In genomic region chr9:122394265-122395242, GRCh38 we compare ENCODE assay signal across 11 cellular contexts. TPM values are rescaled to one million over a fixed set of nuclear protein-coding genes. Genes with fewer than 3 reads are reported as not detected.
A peak's percentile ranks its signal among the peaks of the same experiment; 100 is the strongest.
DNase-seq lines count a peak whose midpoint lies in the region; TF ChIP-seq lines count a peak whose summit lies in the region.
"Had no signal": no experiment of that assay in that cellular context is flagged by ENCODE, and none has a peak within 500 bp of the region (broad histone marks: within the 10 kb centered on the region; RNA-seq: fewer than 3 reads in every experiment).

No MANE protein-coding gene starts in this region.

- TF ChIP-seq EP300 in tibial nerve (IDR thresholded peaks at IDR 0.05): peak in 1 of 2 donors; percentile 11

- H3F3A ChIP-seq in MM.1S (ENCODE audit: insufficient read depth, low read length): no peaks in the 10 kb centered on the region

- TF ChIP-seq POLR2A in lower leg skin (IDR thresholded peaks at IDR 0.05): no peak
- no peak for TF ChIP-seq POLR2A in tibial nerve (IDR thresholded peaks at IDR 0.05)

- intact Hi-C loops in lower leg skin (cut with DNase I; ENCODE audit: low total_unique reads): no loop called here

- H3K27me3 Mint-ChIP-seq in endodermal cell (ENCODE audit: insufficient read depth): peaks cover 29% of the 10 kb centered on the region

- no peaks in the 10 kb centered on the region for H3K9me2 ChIP-seq in MM.1S (replicated peaks; ENCODE audit: insufficient read depth, low read length)

- H3K27me3 ChIP-seq in tibial nerve: no peaks in the 10 kb centered on the region
- no peaks in the 10 kb centered on the region for H3K27me3 ChIP-seq in MM.1S (replicated peaks; ENCODE audit: insufficient read depth, low read length)
- no peaks in the 10 kb centered on the region for H3K27me3 ChIP-seq in endodermal cell (ENCODE audit: control insufficient read depth, insufficient read depth, low read length, poor library complexity, severe bottlenecking)

- H3K4me3 Mint-ChIP-seq in endodermal cell: no peak overlapping the region
- H3K4me3 Mint-ChIP-seq: naive thymus-derived CD4-positive, alpha-beta T cell had no signal

- WGBS in lower leg skin, 2 donors: 20 to 25% methylated on average over 9 of the region's 9 CpGs
- WGBS in tibial nerve, 2 donors: 42 to 45% methylated on average over 9 of the region's 9 CpGs
- WGBS in endodermal cell (ENCODE audit: insufficient coverage in 1 of 2, insufficient read length in 1 of 2), 2 experiments: 73 to 86% methylated on average over 7 to 9 of the region's 9 CpGs

- H3K27ac ChIP-seq in tibial nerve: peak overlapping the region; percentile 10 to 75 (median 44)
- no peak overlapping the region for H3K27ac ChIP-seq in MM.1S (ENCODE audit: low read length)
- H3K27ac ChIP-seq in endodermal cell (ENCODE audit: low read depth, low read length): no peak overlapping the region

- peaks cover 16% of the 10 kb centered on the region for H3K4me1 Mint-ChIP-seq in endodermal cell

- TF ChIP-seq CTCF in lower leg skin (IDR thresholded peaks at IDR 0.05) (no peak), tibial nerve (IDR thresholded peaks at IDR 0.05) (no peak), MM.1S (IDR thresholded peaks at IDR 0.05; ENCODE audit: low read length) (no peak), endodermal cell (conservative IDR thresholded peaks at IDR 0.05) (no peak)

- no peak overlapping the region for H3K4me2 ChIP-seq in MM.1S (ENCODE audit: low read depth, low read length)

- H4K20me1 ChIP-seq in MM.1S (ENCODE audit: insufficient read depth, low read length): no peaks in the 10 kb centered on the region

- H3K36me3 ChIP-seq in tibial nerve (no peaks in the 10 kb centered on the region), MM.1S (replicated peaks; ENCODE audit: insufficient read depth, low read length) (no peaks in the 10 kb centered on the region), endodermal cell (ENCODE audit: control insufficient read depth, insufficient read depth, low read length) (no peaks in the 10 kb centered on the region)

- no peak overlapping the region for H3K4me3 ChIP-seq in lower leg skin (ENCODE audit: low read depth, poor library complexity, severe bottlenecking)
- H3K4me3 ChIP-seq in tibial nerve: no peak overlapping the region
- no peak overlapping the region for H3K4me3 ChIP-seq in MM.1S (ENCODE audit: low read length)
- no peak overlapping the region for H3K4me3 ChIP-seq in endodermal cell (ENCODE audit: low read length)

- no peaks in the 10 kb centered on the region for H3K36me3 Mint-ChIP-seq in endodermal cell (ENCODE audit: low read depth)

- no peaks in the 10 kb centered on the region for H3K9me3 Mint-ChIP-seq in endodermal cell

- H3K27ac Mint-ChIP-seq in endodermal cell: no peak overlapping the region
- H3K27ac Mint-ChIP-seq: naive thymus-derived CD4-positive, alpha-beta T cell had no signal

- no peak overlapping the region for H2AFZ ChIP-seq in MM.1S (ENCODE audit: low read length)

- no peaks in the 10 kb centered on the region for H3K9me3 ChIP-seq in tibial nerve
- no peaks in the 10 kb centered on the region for H3K9me3 ChIP-seq in MM.1S (replicated peaks; ENCODE audit: insufficient read depth, low read length)
- H3K9me3 ChIP-seq in endodermal cell (ENCODE audit: control insufficient read depth, low read length): no peaks in the 10 kb centered on the region

- H3K79me2 ChIP-seq in MM.1S (ENCODE audit: low read length): no peaks in the 10 kb centered on the region

- H3K9ac ChIP-seq in MM.1S (ENCODE audit: low read length): no peak overlapping the region
- no peak overlapping the region for H3K9ac ChIP-seq in endodermal cell (ENCODE audit: extremely low read depth, low read length, poor library complexity, severe bottlenecking)

- peaks cover 0 to 6% (median 0%) of the 10 kb centered on the region in 4 donors for H3K4me1 ChIP-seq in tibial nerve
- H3K4me1 ChIP-seq in MM.1S (ENCODE audit: low read length): no peaks in the 10 kb centered on the region
- no peaks in the 10 kb centered on the region for H3K4me1 ChIP-seq in endodermal cell (ENCODE audit: control insufficient read depth, insufficient read depth, low read length)

- peak; percentile 36 for DNase-seq in RKO (ENCODE audit: low spot score)
- DNase-seq in epidermal melanocyte (ENCODE audit: insufficient read length, low spot score): peak; percentile 78
- DNase-seq in lower leg skin (ENCODE audit: low spot score in 2 of 2): peak; percentile 50 to 86
- DNase-seq in tibial nerve (ENCODE audit: low spot score in 2 of 2): peak; percentile 39 to 44
- no peak for DNase-seq in 8988T
- DNase-seq in NOMO-1 treated with dmso at 0.1 percent for 144 hours (lab: John Stamatoyannopoulos, UW; ENCODE audit: unreplicated experiment): no peak
- DNase-seq in MM.1S: no peak
- DNase-seq in endodermal cell: no peak
- DNase-seq: naive thymus-derived CD4-positive, alpha-beta T cell; NCI-H1694; SHP77 treated with DMSO at 0.1 percent for 48 hours had no signal

RNA-seq across cellular contexts. Expression of gene PTGS1, which starts 23.7 kb away (rescaled TPM):
- total RNA-seq in lower leg skin: 100 to 1,000 TPM in 1 of 4 donors, 10 to 100 TPM in 3; 62.9 to 110 (median 84.8) TPM
- 1 to 10 TPM; 2.2 to 7.3 (median 4.4) TPM for total RNA-seq in tibial nerve
- 1 to 10 TPM in 1 of 2 donors, under 1 TPM in 1; 0.84 to 1.1 TPM for total RNA-seq in endodermal cell
- 2.6 TPM for polyA plus RNA-seq in endodermal cell (2013, experiment 1 of 2)
- 2.0 TPM for polyA plus RNA-seq in endodermal cell (2013, experiment 2 of 2)

Comparison
In these comparisons a context has a peak if more than half of its experiments do, and no peak if none do; other contexts are left out.
1. DNase-seq: peak in RKO (single experiment), epidermal melanocyte (single experiment), lower leg skin (2 of 2) and tibial nerve (2 of 2); none in 8988T (single experiment), NOMO-1 treated with dmso at 0.1 percent for 144 hours (single experiment), MM.1S (single experiment) and endodermal cell (single experiment).
2. H3K27ac ChIP-seq: peak in tibial nerve (4 of 4); none in MM.1S (single experiment) and endodermal cell (single experiment).
3. RNA of gene PTGS1, which starts 23.7 kb away (total RNA-seq): 62.9 to 110 TPM in lower leg skin; 2.2 to 7.3 TPM in tibial nerve and 0.84 to 1.1 TPM in endodermal cell; every median in the first group is over 4 times any median in the second.